ENCODE assay signal across 1 cellular context in the genomic region with DNA sequence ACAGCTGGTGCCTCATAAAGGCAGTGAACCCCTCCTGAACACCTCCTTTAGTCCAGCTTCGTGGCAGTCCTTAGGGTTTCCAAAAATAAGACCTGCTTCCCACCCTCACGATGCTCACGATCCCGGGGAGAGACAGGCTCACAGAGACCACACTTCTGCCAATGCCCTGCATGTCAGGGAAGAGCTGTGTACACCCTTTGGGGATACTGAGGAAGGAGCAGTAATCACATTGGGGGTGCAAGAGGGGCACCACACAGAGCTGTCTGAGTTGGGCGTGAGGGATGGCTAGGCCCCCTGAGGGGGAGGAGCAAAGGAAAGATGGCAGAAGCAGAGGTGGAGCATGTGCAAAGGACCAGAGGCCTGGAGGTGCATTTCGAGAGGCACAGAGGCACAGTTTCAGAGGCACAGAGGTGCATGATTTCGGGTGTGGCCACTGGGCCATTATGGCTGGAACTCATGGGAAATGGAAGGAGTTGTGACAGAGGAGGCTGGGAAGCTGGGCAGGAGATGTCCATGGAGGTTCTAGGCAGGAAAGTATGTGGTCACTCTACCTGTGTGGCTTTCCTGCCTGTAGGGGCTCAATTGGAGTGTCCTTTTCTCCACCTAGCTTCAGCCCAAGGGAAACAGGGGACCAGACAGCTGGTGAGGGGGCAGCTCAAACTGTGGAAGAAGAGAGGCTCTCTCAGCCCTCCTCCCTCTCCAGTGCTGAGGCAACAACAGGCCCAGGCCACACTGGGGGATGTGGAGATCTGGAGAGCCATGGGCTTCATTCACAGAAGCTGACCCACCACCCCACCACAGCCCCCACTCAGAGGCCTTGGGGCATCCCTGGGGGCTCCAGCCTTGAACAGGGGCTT.
TF ChIP-seq lines count a peak whose summit lies in the region.

No MANE protein-coding gene starts in this region.

TF ChIP-seq in IMR-90, 13 proteins besides CTCF, POLR2A, EP300 and RAD21:
- TF ChIP-seq RFX5 (IDR thresholded peaks at IDR 0.05; ENCODE audit: low read depth, low read length) (no peak), NFE2L2 (IDR thresholded peaks at IDR 0.05; ENCODE audit: low read depth, low read length) (no peak), RCOR1 (IDR thresholded peaks at IDR 0.05; ENCODE audit: insufficient replicate concordance, low read length) (no peak)
